ENCODE assay signal across 22 cellular contexts in the genomic region with DNA sequence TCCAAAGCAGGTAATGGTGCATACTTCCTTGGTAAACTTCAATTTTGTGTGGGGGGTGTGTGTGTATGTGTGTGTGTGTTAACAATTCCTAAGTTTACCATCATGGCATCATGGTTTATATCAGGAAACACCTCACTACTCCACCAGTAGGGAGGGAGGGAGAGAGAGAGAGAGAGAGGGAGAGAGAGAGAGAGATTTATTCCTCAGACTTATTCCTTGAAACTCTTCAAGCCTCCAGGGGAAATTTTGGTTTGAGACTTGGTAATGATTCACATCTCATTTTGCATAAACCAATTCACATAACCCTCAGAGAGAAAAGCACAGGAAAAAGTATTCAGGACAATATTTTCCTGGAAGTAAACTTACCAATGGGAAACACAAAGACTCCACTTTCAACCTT.
"Had no signal": no experiment of that assay in that cellular context is flagged by ENCODE, and none has a peak within 500 bp of the region (broad histone marks: within the 10 kb centered on the region; RNA-seq: fewer than 3 reads in every experiment).

No MANE protein-coding gene starts in this region.

- H3K27ac ChIP-seq: brain microvascular endothelial cell, gastroesophageal sphincter, left lung, right atrium auricular region, skin epidermis, tibial nerve, uterus had no signal

- ATAC-seq: activated T-cell treated with anti-CD3 and anti-CD28 coated beads, Interleukin-2, amount 50 U/mL, for 72 hours; gastroesophageal sphincter; left lung; naive thymus-derived CD8-positive, alpha-beta T cell had no signal

- H3K9me3 ChIP-seq: gastroesophageal sphincter, left lung, mucosa of descending colon, right atrium auricular region, tibial nerve, uterus had no signal

- H3K27me3 ChIP-seq: brain microvascular endothelial cell, gastroesophageal sphincter, left lung, right atrium auricular region, tibial nerve, uterus had no signal

- H3K4me3 ChIP-seq: gastroesophageal sphincter, left lung, mucosa of descending colon, right atrium auricular region, skin epidermis, tibial nerve, uterus had no signal

- DNase-seq: activated B cell treated with CpG ODN at 0.5 μM for 24 hours; activated CD4-positive, alpha-beta T cell treated with anti-CD3 and anti-CD28 coated beads, Interleukin-2, amount 10 ng/mL, durations not matched to agents 24 days and 14 days; activated CD8-positive, alpha-beta memory T cell treated with anti-CD3 and anti-CD28 coated beads, Interleukin-2, amount 50 U/mL, for 48 hours; activated naive CD8-positive, alpha-beta T cell treated with anti-CD3 and anti-CD28 coated beads for 36 hours; activated T-cell treated with anti-CD3 and anti-CD28 coated beads, Interleukin-2, amount 50 U/mL, for 72 hours; amygdala; brain microvascular endothelial cell; cerebellar nuclear complex; effector CD8-positive, alpha-beta T cell; left lung; mucosa of descending colon; naive thymus-derived CD8-positive, alpha-beta T cell; posterior cingulate gyrus; stimulated activated CD4-positive, alpha-beta T cell treated with anti-CD3 and anti-CD28 coated beads, Interleukin-4, amount 100 ng/mL, for 4 hours; stimulated activated CD8-positive, alpha-beta memory T cell treated with anti-CD3 and anti-CD28 coated beads, Interleukin-4, amount 100 ng/mL, for 48 hours; stimulated activated naive CD4-positive, alpha-beta T cell treated with Interleukin-2 at 50 U/mL for 16 hours; substantia nigra; uterus had no signal

- H3K36me3 ChIP-seq: brain microvascular endothelial cell, left lung, right atrium auricular region, uterus had no signal
